In the genomic region with DNA sequence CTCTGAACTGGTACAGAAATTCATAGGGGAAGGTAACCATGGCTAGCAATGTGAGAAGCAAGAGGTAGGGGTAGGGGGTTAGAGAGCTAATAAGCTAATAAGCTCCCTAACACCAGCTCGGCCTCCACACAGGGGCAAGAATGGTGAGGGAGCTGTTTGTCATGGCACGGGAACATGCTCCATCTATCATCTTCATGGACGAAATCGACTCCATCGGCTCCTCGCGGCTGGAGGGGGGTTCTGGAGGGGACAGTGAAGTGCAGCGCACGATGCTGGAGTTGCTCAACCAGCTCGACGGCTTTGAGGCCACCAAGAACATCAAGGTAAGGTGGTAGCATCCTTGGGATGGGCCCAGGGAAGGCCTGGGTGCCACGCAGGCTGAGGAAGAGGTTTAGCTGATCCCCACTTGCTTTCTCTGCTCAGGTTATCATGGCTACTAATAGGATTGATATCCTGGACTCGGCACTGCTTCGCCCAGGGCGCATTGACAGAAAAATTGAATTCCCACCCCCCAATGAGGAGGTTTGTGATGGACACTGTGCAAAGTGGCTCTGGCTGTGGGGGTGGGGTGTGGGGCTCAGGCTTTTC, we compare ENCODE assay signal across 18 cellular contexts. TPM values are rescaled to one million over a fixed set of nuclear protein-coding genes. Genes with fewer than 3 reads are reported as not detected.
DNase-seq lines count a peak whose midpoint lies in the region; ATAC-seq and TF ChIP-seq lines count a peak whose summit lies in the region.
"Had no signal": no experiment of that assay in that cellular context is flagged by ENCODE, and none has a peak within 500 bp of the region (broad histone marks: within the 10 kb centered on the region; RNA-seq: fewer than 3 reads in every experiment).

No MANE protein-coding gene starts in this region.

- no peaks in the 10 kb centered on the region for H3K27me3 Mint-ChIP-seq in activated T-cell treated with anti-CD3 and anti-CD28 coated beads, Interleukin-2, amount 50 U/mL, for 72 hours (ENCODE audit: low read depth)
- H3K27me3 Mint-ChIP-seq in chondrocyte (ENCODE audit: low read depth) (no peaks in the 10 kb centered on the region), immature natural killer cell (ENCODE audit: low read depth in 3 of 3) (peaks cover 3 to 34% (median 6%) of the 10 kb centered on the region in 3 donors)

- TF ChIP-seq CTCF in Panc1 (IDR thresholded peaks at IDR 0.05) (no peak), chondrocyte (IDR thresholded peaks at IDR 0.05) (no peak)

- H3K4me3 Mint-ChIP-seq in activated T-cell treated with anti-CD3 and anti-CD28 coated beads, Interleukin-2, amount 50 U/mL, for 72 hours = no peak overlapping the region
- H3K4me3 Mint-ChIP-seq in chondrocyte (ENCODE audit: unreplicated experiment) (no peak overlapping the region), immature natural killer cell (no peak overlapping the region)
- no peak overlapping the region for H3K4me3 Mint-ChIP-seq in stimulated activated effector memory CD8-positive, alpha-beta T cell treated with anti-CD3 and anti-CD28 coated beads, Interleukin-12 subunit alpha, Interleukin-12 subunit beta, amount 100 ng/mL, for 72 hours

- no peak for ATAC-seq in activated T-cell treated with anti-CD3 and anti-CD28 coated beads, Interleukin-2, amount 50 U/mL, for 72 hours (replicated peaks in 1 of 2)
- ATAC-seq in Panc1 = no peak
- ATAC-seq in stimulated activated effector memory CD8-positive, alpha-beta T cell treated with anti-CD3 and anti-CD28 coated beads, Interleukin-12 subunit alpha, Interleukin-12 subunit beta, amount 100 ng/mL, for 72 hours = no peak
- ATAC-seq in GM19035 (IDR thresholded peaks at IDR 0.05; ENCODE audit: unreplicated experiment) = no peak
- ATAC-seq: pancreas had no signal

- H3K36me3 Mint-ChIP-seq in activated T-cell treated with anti-CD3 and anti-CD28 coated beads, Interleukin-2, amount 50 U/mL, for 72 hours (ENCODE audit: insufficient read depth in 2 of 2) = peaks cover 5 to 31% of the 10 kb centered on the region in 2 donors
- H3K36me3 Mint-ChIP-seq in chondrocyte (ENCODE audit: low read depth) = peaks cover 29% of the 10 kb centered on the region
- peaks cover 99% of the 10 kb centered on the region for H3K36me3 Mint-ChIP-seq in stimulated activated effector memory CD8-positive, alpha-beta T cell treated with anti-CD3 and anti-CD28 coated beads, Interleukin-12 subunit alpha, Interleukin-12 subunit beta, amount 100 ng/mL, for 72 hours
- H3K36me3 Mint-ChIP-seq in immature natural killer cell = peaks cover 0 to 38% (median 23%) of the 10 kb centered on the region in 3 donors

- in situ Hi-C loops in Panc1 (cut with HindIII; ENCODE audit: low pct_unique_long_range_greater_than_20kb, low sequenced_read_pairs) = no loop called here
- in situ Hi-C loops in G401 (cut with HindIII; ENCODE audit: low sequenced_read_pairs) = no loop called here

- H3K4me1 ChIP-seq in Panc1 (ENCODE audit: control insufficient read depth, insufficient read depth, low read length) = peaks cover 13% of the 10 kb centered on the region

- no peaks in the 10 kb centered on the region for H3K27me3 ChIP-seq in Panc1 (ENCODE audit: control insufficient read depth, insufficient read depth, low read length)
- H3K27me3 ChIP-seq: cardiac muscle cell, pancreas, stomach, uterus had no signal

- peaks cover 71% of the 10 kb centered on the region for H3K4me1 Mint-ChIP-seq in activated T-cell treated with anti-CD3 and anti-CD28 coated beads, Interleukin-2, amount 50 U/mL, for 72 hours (ENCODE audit: low read depth)
- H3K4me1 Mint-ChIP-seq in chondrocyte (ENCODE audit: low read depth) (peaks cover 27% of the 10 kb centered on the region), immature natural killer cell (peaks cover 48 to 77% of the 10 kb centered on the region in 2 donors)
- peaks cover 86% of the 10 kb centered on the region for H3K4me1 Mint-ChIP-seq in stimulated activated effector memory CD8-positive, alpha-beta T cell treated with anti-CD3 and anti-CD28 coated beads, Interleukin-12 subunit alpha, Interleukin-12 subunit beta, amount 100 ng/mL, for 72 hours

- TSS peak; percentile 90 for BruUV-seq in Panc1 (replicated peaks; lab: Mats Ljungman, UMichigan)

- intact Hi-C loops in Panc1 (cut with micrococcal nuclease; ENCODE audit: unreplicated experiment) = no loop called here

- DNase-seq in activated T-cell treated with anti-CD3 and anti-CD28 coated beads, Interleukin-2, amount 50 U/mL, for 72 hours = no peak
- DNase-seq in activated T-cell treated with anti-CD3 and anti-CD28 coated beads for 4 hours (no peak), Panc1 (ENCODE audit: low read depth, low spot score) (no peak), chondrocyte (ENCODE audit: low spot score) (no peak), immature natural killer cell (no peak), G401 (ENCODE audit: low spot score) (no peak)
- DNase-seq in stimulated activated effector memory CD8-positive, alpha-beta T cell treated with anti-CD3 and anti-CD28 coated beads, Interleukin-12 subunit alpha, Interleukin-12 subunit beta, amount 100 ng/mL, for 72 hours (ENCODE audit: low spot score in 2 of 2) = no peak
- DNase-seq: effector memory CD4-positive, alpha-beta T cell; hippocampal formation; NCI-H1105 treated with DMSO at 0.1 percent for 48 hours; NCI-H2171 treated with DMSO at 0.1 percent for 48 hours; pancreas; stomach; T1000; uterus had no signal

- POLR2A ChIA-PET in Panc1 (lab: Charles Lee) = interaction anchor here (1.2 kb wide), 1 partner anchor 58 kb away, joined by 3 read pairs; no protein-coding TSS in a partner anchor

- no peak overlapping the region for H3K27ac ChIP-seq in Panc1 (ENCODE audit: low read length)
- H3K27ac ChIP-seq: pancreas, uterus had no signal

- no peaks in the 10 kb centered on the region for H3K9me3 Mint-ChIP-seq in activated T-cell treated with anti-CD3 and anti-CD28 coated beads, Interleukin-2, amount 50 U/mL, for 72 hours
- H3K9me3 Mint-ChIP-seq in chondrocyte (ENCODE audit: low read depth) (no peaks in the 10 kb centered on the region), immature natural killer cell (no peaks in the 10 kb centered on the region)
- no peaks in the 10 kb centered on the region for H3K9me3 Mint-ChIP-seq in stimulated activated effector memory CD8-positive, alpha-beta T cell treated with anti-CD3 and anti-CD28 coated beads, Interleukin-12 subunit alpha, Interleukin-12 subunit beta, amount 100 ng/mL, for 72 hours

- CTCF ChIA-PET in Panc1 (lab: Charles Lee) = no interaction called here

- peaks cover 35% of the 10 kb centered on the region for H3K36me3 ChIP-seq in Panc1 (ENCODE audit: control insufficient read depth, insufficient read depth, low read length)
- H3K36me3 ChIP-seq: uterus had no signal

- no peak overlapping the region for H3K4me3 ChIP-seq in Panc1 (ENCODE audit: low read depth in 2 of 2, low read length in 2 of 2)
- H3K4me3 ChIP-seq: cardiac muscle cell, pancreas, skin epidermis, stomach, uterus had no signal

- no peaks in the 10 kb centered on the region for H3K9me3 ChIP-seq in Panc1 (ENCODE audit: control insufficient read depth, insufficient read depth, low read depth, low read length)
- H3K9me3 ChIP-seq: pancreas, stomach, uterus had no signal

- peak overlapping the region; percentile 76 for H3K27ac Mint-ChIP-seq in activated T-cell treated with anti-CD3 and anti-CD28 coated beads, Interleukin-2, amount 50 U/mL, for 72 hours
- H3K27ac Mint-ChIP-seq in chondrocyte (ENCODE audit: unreplicated experiment) (peak overlapping the region; percentile 76), immature natural killer cell (peak overlapping the region in 3 of 6 donors; percentile 24 to 71 (median 29))
- peak overlapping the region; percentile 100 for H3K27ac Mint-ChIP-seq in stimulated activated effector memory CD8-positive, alpha-beta T cell treated with anti-CD3 and anti-CD28 coated beads, Interleukin-12 subunit alpha, Interleukin-12 subunit beta, amount 100 ng/mL, for 72 hours

RNA-seq across cellular contexts. Expression of a gene that starts 3.5 kb away (rescaled TPM):
- 10 to 100 TPM; 36.0 to 42.3 TPM for total RNA-seq in activated T-cell treated with anti-CD3 and anti-CD28 coated beads, Interleukin-2, amount 50 U/mL, for 72 hours
- 41.3 TPM for total RNA-seq in Panc1 (2021; ENCODE audit: unreplicated experiment)
- 31.1 TPM for polyA plus RNA-seq in Panc1 (2012; ENCODE audit: insufficient read length)
- total RNA-seq in chondrocyte = 26.5 to 41.4 TPM (median 27.9 TPM) in 3 replicates
- polyA plus RNA-seq in immature natural killer cell = 10 to 100 TPM; 13.3 to 37.9 (median 19.0) TPM
- total RNA-seq in G401 (2014; rRNA removed; shearing (Covaris generic)) = 58.2 and 71.0 TPM in 2 replicates

RNA-seq across cellular contexts. Expression of a gene that starts 3.8 kb away (rescaled TPM):
- total RNA-seq in activated T-cell treated with anti-CD3 and anti-CD28 coated beads, Interleukin-2, amount 50 U/mL, for 72 hours = 100 to 1,000 TPM; 144 to 161 TPM
- 145 TPM for total RNA-seq in Panc1 (2021; ENCODE audit: unreplicated experiment)
- 223 TPM for polyA plus RNA-seq in Panc1 (2012; ENCODE audit: insufficient read length)
- total RNA-seq in chondrocyte = 92.3 to 112 TPM (median 94.9 TPM) in 3 replicates
- 100 to 1,000 TPM; 130 to 222 (median 148) TPM for polyA plus RNA-seq in immature natural killer cell
- total RNA-seq in G401 (2014; rRNA removed; shearing (Covaris generic)) = 114 and 133 TPM in 2 replicates

RNA-seq across cellular contexts. Expression of a gene that starts 11.5 kb away (rescaled TPM):
- 100 to 1,000 TPM; 103 to 121 TPM for total RNA-seq in activated T-cell treated with anti-CD3 and anti-CD28 coated beads, Interleukin-2, amount 50 U/mL, for 72 hours
- total RNA-seq in Panc1 (2021; ENCODE audit: unreplicated experiment) = 59.4 TPM
- 48.7 TPM for polyA plus RNA-seq in Panc1 (2012; ENCODE audit: insufficient read length)
- 30.7 to 35.1 TPM (median 34.6 TPM) in 3 replicates for total RNA-seq in chondrocyte
- polyA plus RNA-seq in immature natural killer cell = 10 to 100 TPM; 77.9 to 83.7 (median 82.9) TPM
- total RNA-seq in G401 (2014; rRNA removed; shearing (Covaris generic)) = 128 and 144 TPM in 2 replicates

RNA-seq across cellular contexts. Expression of a gene that starts 42.5 kb away (rescaled TPM):
- total RNA-seq in activated T-cell treated with anti-CD3 and anti-CD28 coated beads, Interleukin-2, amount 50 U/mL, for 72 hours = not detected
- total RNA-seq in Panc1 (2021; ENCODE audit: unreplicated experiment) = not detected
- 0.30 TPM for polyA plus RNA-seq in Panc1 (2012; ENCODE audit: insufficient read length)
- 6.9 TPM in 1 of 3 replicates, not detected in the others for total RNA-seq in chondrocyte
- not detected for polyA plus RNA-seq in immature natural killer cell
- total RNA-seq in G401 (2014; rRNA removed; shearing (Covaris generic)) = not detected in 2 replicates
- total RNA-seq: cardiac muscle cell, pancreas, stomach, uterus had no signal
- polyA plus RNA-seq: cardiac muscle cell, pancreas, stomach had no signal

RNA-seq across cellular contexts. Expression of a gene that starts 50.7 kb away (rescaled TPM):
- total RNA-seq in activated T-cell treated with anti-CD3 and anti-CD28 coated beads, Interleukin-2, amount 50 U/mL, for 72 hours = not detected
- total RNA-seq in Panc1 (2021; ENCODE audit: unreplicated experiment) = not detected
- polyA plus RNA-seq in Panc1 (2012; ENCODE audit: insufficient read length) = not detected
- total RNA-seq in chondrocyte = not detected in 3 replicates
- not detected for polyA plus RNA-seq in immature natural killer cell
- total RNA-seq in G401 (2014; rRNA removed; shearing (Covaris generic)) = not detected in 2 replicates
- total RNA-seq: cardiac muscle cell, pancreas, stomach, uterus had no signal
- polyA plus RNA-seq: pancreas, stomach had no signal
